Comparison of ENCODE assay signal across 8 cellular contexts in the genomic region with DNA sequence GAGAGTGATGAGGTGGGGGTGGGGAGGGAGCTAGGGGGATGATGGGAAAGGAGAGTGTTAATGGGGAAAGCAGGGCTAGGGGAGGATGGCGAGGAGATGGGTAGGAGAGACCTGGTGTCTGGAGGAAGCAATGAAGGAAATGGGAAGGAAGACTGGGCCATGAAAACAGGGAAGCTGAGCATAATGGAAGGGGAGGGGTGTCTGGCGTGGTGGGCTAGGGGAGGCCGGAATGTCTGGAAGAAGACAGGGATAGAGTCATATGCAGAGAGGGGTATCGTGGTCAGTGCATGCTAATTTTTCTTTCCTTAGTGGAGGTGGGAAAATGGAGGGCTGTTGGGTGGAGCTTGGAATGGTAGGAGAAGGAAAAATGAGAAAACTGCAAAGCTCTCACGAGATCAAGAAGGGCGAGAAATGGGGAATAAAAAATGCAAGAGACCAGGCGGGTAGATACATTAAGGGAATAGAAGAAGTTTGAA. TPM values are rescaled to one million over a fixed set of nuclear protein-coding genes. Genes with fewer than 3 reads are reported as not detected.
DNase-seq lines count a peak whose midpoint lies in the region; ATAC-seq, FAIRE-seq and TF ChIP-seq lines count a peak whose summit lies in the region.

No MANE protein-coding gene starts in this region.

- H3K4me3 ChIP-seq in hepatocyte: peak overlapping the region; percentile 44
- peak overlapping the region; percentile 50 to 74 for H3K4me3 ChIP-seq in small intestine (ENCODE audit: low read depth in 1 of 2, low read length in 2 of 2)

- peak overlapping the region; percentile 95 for H3K4me3 Mint-ChIP-seq in activated naive CD4-positive, alpha-beta T cell treated with anti-CD3 and anti-CD28 coated beads for 36 hours
- H3K4me3 Mint-ChIP-seq in activated B cell treated with CpG ODN at 0.5 μM for 24 hours: peak overlapping the region; percentile 97

- CTCF ChIA-PET in activated naive CD4-positive, alpha-beta T cell treated with anti-CD3 and anti-CD28 coated beads for 36 hours (lab: Charles Lee): interaction anchor here (0.9 to 1.2 kb wide), 3 partner anchors 40 to 129 kb away, joined by 3 to 4 read pairs (median 3); a partner anchor contains a TSS
- CTCF ChIA-PET in activated B cell treated with CpG ODN at 0.5 μM for 24 hours (lab: Charles Lee): interaction anchor here (1.2 kb wide), 1 partner anchor 116 kb away, joined by 3 read pairs; no protein-coding TSS in a partner anchor

- no peaks in the 10 kb centered on the region for H3K27me3 Mint-ChIP-seq in activated naive CD4-positive, alpha-beta T cell treated with anti-CD3 and anti-CD28 coated beads for 36 hours (ENCODE audit: low read depth)
- no peaks in the 10 kb centered on the region for H3K27me3 Mint-ChIP-seq in activated B cell treated with CpG ODN at 0.5 μM for 24 hours

- TF ChIP-seq CTCF in activated B cell treated with CpG ODN at 0.5 μM for 24 hours (IDR thresholded peaks at IDR 0.05): no peak
- TF ChIP-seq CTCF in hepatocyte (IDR thresholded peaks at IDR 0.05; ENCODE audit: poor library complexity): no peak

- intact Hi-C loops in activated naive CD4-positive, alpha-beta T cell treated with anti-CD3 and anti-CD28 coated beads for 36 hours (cut with micrococcal nuclease): loop anchor here (1.0 to 2.0 kb wide), 8 partner anchors 30 to 452 kb away; a partner anchor contains a TSS
- intact Hi-C loops in activated B cell treated with CpG ODN at 0.5 μM for 24 hours (cut with micrococcal nuclease): loop anchor here (1.0 to 10.0 kb wide), 10 partner anchors 35 to 450 kb away; a partner anchor contains a TSS

- 7% methylated on average over 7 of the region's 7 CpGs for WGBS in hepatocyte (ENCODE audit: low lambda C conversion rate, missing lambda C conversion rate)
- 1 to 3% (median 1%) methylated on average over 7 of the region's 7 CpGs for WGBS in small intestine, 3 donors

- H3K4me2 ChIP-seq in hepatocyte: peak overlapping the region; percentile 77

- peaks cover 3% of the 10 kb centered on the region for H4K20me1 ChIP-seq in hepatocyte (ENCODE audit: insufficient read depth, poor library complexity, severe bottlenecking)

- POLR2A ChIA-PET in activated B cell treated with CpG ODN at 0.5 μM for 24 hours (lab: Charles Lee): interaction anchor here (0.6 to 4.8 kb wide), 20 partner anchors 8 to 463 kb away, joined by 3 to 58 read pairs (median 5); a partner anchor contains a TSS

- FAIRE-seq in small intestine (lab: Jason Lieb, UNC): no peak

- H3K9me3 Mint-ChIP-seq in activated naive CD4-positive, alpha-beta T cell treated with anti-CD3 and anti-CD28 coated beads for 36 hours: no peaks in the 10 kb centered on the region
- H3K9me3 Mint-ChIP-seq in activated B cell treated with CpG ODN at 0.5 μM for 24 hours: no peaks in the 10 kb centered on the region

- H3K27me3 ChIP-seq in hepatocyte: no peaks in the 10 kb centered on the region
- H3K27me3 ChIP-seq in small intestine (ENCODE audit: control insufficient read depth in 2 of 2, insufficient read depth in 2 of 2, low read length in 2 of 2): no peaks in the 10 kb centered on the region

- H3K9me2 ChIP-seq in hepatocyte (replicated peaks; ENCODE audit: insufficient read depth): no peaks in the 10 kb centered on the region

- peaks cover 14% of the 10 kb centered on the region for H3K36me3 Mint-ChIP-seq in activated naive CD4-positive, alpha-beta T cell treated with anti-CD3 and anti-CD28 coated beads for 36 hours (ENCODE audit: low read depth)
- peaks cover 68% of the 10 kb centered on the region for H3K36me3 Mint-ChIP-seq in activated B cell treated with CpG ODN at 0.5 μM for 24 hours (ENCODE audit: low read depth)

- H3K79me2 ChIP-seq in hepatocyte: peaks cover 54% of the 10 kb centered on the region

- H3K4me1 ChIP-seq in hepatocyte (ENCODE audit: insufficient read depth): peaks cover 8% of the 10 kb centered on the region
- H3K4me1 ChIP-seq in small intestine (ENCODE audit: control insufficient read depth in 2 of 2, insufficient read depth in 1 of 2, low read depth in 1 of 2, low read length in 1 of 2): peaks cover 4 to 13% of the 10 kb centered on the region in 2 donors

- DNase-seq in activated naive CD4-positive, alpha-beta T cell treated with anti-CD3 and anti-CD28 coated beads for 36 hours: no peak
- DNase-seq in activated naive CD4-positive, alpha-beta T cell (lab: John Stamatoyannopoulos, UW): no peak
- DNase-seq in activated B cell treated with CpG ODN at 0.5 μM for 24 hours (no peak), hepatocyte (ENCODE audit: low spot score) (peak; percentile 38), small intestine (no peak), GM19240 (ENCODE audit: insufficient read length, low spot score) (no peak)

- H3K36me3 ChIP-seq in hepatocyte (replicated peaks; ENCODE audit: insufficient read depth, low read depth) (no peaks in the 10 kb centered on the region), small intestine (ENCODE audit: control insufficient read depth in 2 of 2, insufficient read depth in 2 of 2, low read length in 2 of 2) (peaks cover 15 to 20% of the 10 kb centered on the region in 2 donors)

- H3K9me3 ChIP-seq in hepatocyte (ENCODE audit: low read depth) (no peaks in the 10 kb centered on the region), small intestine (ENCODE audit: control insufficient read depth, low read depth) (no peaks in the 10 kb centered on the region)

- H2AFZ ChIP-seq in hepatocyte: peak overlapping the region; percentile 13

- peaks cover 50% of the 10 kb centered on the region for H3K4me1 Mint-ChIP-seq in activated naive CD4-positive, alpha-beta T cell treated with anti-CD3 and anti-CD28 coated beads for 36 hours (ENCODE audit: low read depth)
- peaks cover 49% of the 10 kb centered on the region for H3K4me1 Mint-ChIP-seq in activated B cell treated with CpG ODN at 0.5 μM for 24 hours

- peak overlapping the region; percentile 59 for H3K27ac ChIP-seq in hepatocyte
- H3K27ac ChIP-seq in small intestine (ENCODE audit: low read depth in 1 of 2, low read length in 1 of 2): peak overlapping the region in 1 of 2 donors; percentile 64

- peak overlapping the region; percentile 88 for H3K27ac Mint-ChIP-seq in activated naive CD4-positive, alpha-beta T cell treated with anti-CD3 and anti-CD28 coated beads for 36 hours
- H3K27ac Mint-ChIP-seq in activated B cell treated with CpG ODN at 0.5 μM for 24 hours: peak overlapping the region; percentile 89

- no peak for ATAC-seq in activated B cell treated with CpG ODN at 0.5 μM for 24 hours (ENCODE audit: low read depth)
- ATAC-seq in GM21515 (IDR thresholded peaks at IDR 0.05; ENCODE audit: unreplicated experiment): no peak
- ATAC-seq in GM21526 (IDR thresholded peaks at IDR 0.05; ENCODE audit: low FRiP score, unreplicated experiment): no peak

RNA-seq across cellular contexts. Expression of a gene that starts 0.4 kb away (rescaled TPM):
- total RNA-seq in activated naive CD4-positive, alpha-beta T cell treated with anti-CD3 and anti-CD28 coated beads for 36 hours: 10 to 100 TPM; 58.6 to 58.9 TPM
- 36.4 and 36.7 TPM in 2 replicates for total RNA-seq in activated B cell treated with CpG ODN at 0.5 μM for 24 hours
- total RNA-seq in hepatocyte: 75.5 and 90.5 TPM in 2 replicates
- 92.0 and 99.5 TPM in 2 replicates for polyA plus RNA-seq in hepatocyte
- 10 to 100 TPM; 72.4 to 78.0 (median 72.7) TPM for polyA plus RNA-seq in small intestine

RNA-seq across cellular contexts. Expression of a gene that starts 0.7 kb away (rescaled TPM):
- total RNA-seq in activated naive CD4-positive, alpha-beta T cell treated with anti-CD3 and anti-CD28 coated beads for 36 hours: 10 to 100 TPM; 80.6 to 85.1 TPM
- 44.4 and 48.3 TPM in 2 replicates for total RNA-seq in activated B cell treated with CpG ODN at 0.5 μM for 24 hours
- 72.9 and 73.3 TPM in 2 replicates for total RNA-seq in hepatocyte
- 117 and 127 TPM in 2 replicates for polyA plus RNA-seq in hepatocyte
- polyA plus RNA-seq in small intestine: 10 to 100 TPM; 62.6 to 90.8 (median 76.9) TPM

RNA-seq across cellular contexts. Expression of a gene that starts 7.0 kb away (rescaled TPM):
- 10 to 100 TPM; 31.0 to 32.7 TPM for total RNA-seq in activated naive CD4-positive, alpha-beta T cell treated with anti-CD3 and anti-CD28 coated beads for 36 hours
- total RNA-seq in activated B cell treated with CpG ODN at 0.5 μM for 24 hours (51.7 and 53.9 TPM in 2 replicates), hepatocyte (75.8 and 83.2 TPM in 2 replicates)
- polyA plus RNA-seq in hepatocyte (72.5 and 73.2 TPM in 2 replicates), small intestine (10 to 100 TPM; 32.2 to 44.6 (median 39.4) TPM)

RNA-seq across cellular contexts. Expression of a gene that starts 30.1 kb away (rescaled TPM):
- 10 to 100 TPM; 52.4 to 54.4 TPM for total RNA-seq in activated naive CD4-positive, alpha-beta T cell treated with anti-CD3 and anti-CD28 coated beads for 36 hours
- total RNA-seq in activated B cell treated with CpG ODN at 0.5 μM for 24 hours (26.7 and 26.8 TPM in 2 replicates), hepatocyte (35.2 and 40.2 TPM in 2 replicates)
- polyA plus RNA-seq in hepatocyte (28.3 and 30.8 TPM in 2 replicates), small intestine (10 to 100 TPM; 44.2 to 96.8 (median 46.7) TPM)

RNA-seq across cellular contexts. Expression of a gene that starts 35.5 kb away (rescaled TPM):
- total RNA-seq in activated naive CD4-positive, alpha-beta T cell treated with anti-CD3 and anti-CD28 coated beads for 36 hours: 10 to 100 TPM; 17.1 to 18.2 TPM
- 11.8 and 13.2 TPM in 2 replicates for total RNA-seq in activated B cell treated with CpG ODN at 0.5 μM for 24 hours
- total RNA-seq in hepatocyte: 32.4 and 39.4 TPM in 2 replicates
- 36.0 and 46.1 TPM in 2 replicates for polyA plus RNA-seq in hepatocyte
- 10 to 100 TPM; 17.8 to 51.4 (median 34.6) TPM for polyA plus RNA-seq in small intestine
